ENCODE assay signal across 9 cellular contexts in genomic region chr2:127911737-127912136, GRCh38.
"Had no signal": no experiment of that assay in that cellular context is flagged by ENCODE, and none has a peak within 500 bp of the region (broad histone marks: within the 10 kb centered on the region; RNA-seq: fewer than 3 reads in every experiment).

No MANE protein-coding gene starts in this region.

- H3K4me3 Mint-ChIP-seq: IgD-negative memory B cell had no signal

- H3K27ac ChIP-seq: HL-60, KMS-11 had no signal

- H3K4me1 Mint-ChIP-seq: IgD-negative memory B cell had no signal

- FAIRE-seq: HepG2, HTR-8/SVneo had no signal

- H3K36me3 Mint-ChIP-seq: IgD-negative memory B cell had no signal

- H3K4me2 ChIP-seq: KMS-11 had no signal

- H3K9ac ChIP-seq: KMS-11 had no signal

- ATAC-seq: HepG2 had no signal

- DNase-seq: IMR-90, Karpas-422, KBM-7, KG1 had no signal
